In genomic region chr11:1398506-1399235, GRCh38 we compare ENCODE assay signal across 17 cellular contexts. TPM values are rescaled to one million over a fixed set of nuclear protein-coding genes. Genes with fewer than 3 reads are reported as not detected.
"Had no signal": no experiment of that assay in that cellular context is flagged by ENCODE, and none has a peak within 500 bp of the region (broad histone marks: within the 10 kb centered on the region; RNA-seq: fewer than 3 reads in every experiment).

No MANE protein-coding gene starts in this region.

- H3K4me1 ChIP-seq: esophagus squamous epithelium, gastroesophageal sphincter, right lobe of liver had no signal

- H3K27ac ChIP-seq: esophagus squamous epithelium, gastroesophageal sphincter, ovary, right lobe of liver had no signal

- H3K4me3 Mint-ChIP-seq: central memory CD8-positive, alpha-beta T cell; dendritic cell treated with granulocyte-macrophage colony-stimulating factor and Interleukin-4, amounts not matched to agents 40 ng/mL and 50 ng/mL, for 4 days; immature natural killer cell; naive thymus-derived CD4-positive, alpha-beta T cell; neural crest cell; stimulated activated memory B cell treated with anti-CD40 and anti-IgM and Interleukin-4, amounts not matched to agents 10 μg/mL and 1 μg/mL and 100 μg/mL, for 72 hours; stimulated activated naive CD8-positive, alpha-beta T cell treated with anti-CD3 and anti-CD28 coated beads, Interleukin-15, Interleukin-2, amounts not matched to agents 100 ng/mL and 50 ng/mL, for 24 hours; type B pancreatic cell had no signal

- H3K9me3 ChIP-seq: esophagus squamous epithelium, gastroesophageal sphincter, ovary, right lobe of liver had no signal

- H3K9me3 Mint-ChIP-seq: central memory CD8-positive, alpha-beta T cell; dendritic cell treated with granulocyte-macrophage colony-stimulating factor and Interleukin-4, amounts not matched to agents 40 ng/mL and 50 ng/mL, for 4 days; immature natural killer cell; naive thymus-derived CD4-positive, alpha-beta T cell; neural crest cell; stimulated activated memory B cell treated with anti-CD40 and anti-IgM and Interleukin-4, amounts not matched to agents 10 μg/mL and 1 μg/mL and 100 μg/mL, for 72 hours; stimulated activated naive CD8-positive, alpha-beta T cell treated with anti-CD3 and anti-CD28 coated beads, Interleukin-15, Interleukin-2, amounts not matched to agents 100 ng/mL and 50 ng/mL, for 24 hours; type B pancreatic cell had no signal

- H3K36me3 Mint-ChIP-seq: immature natural killer cell; naive thymus-derived CD4-positive, alpha-beta T cell; stimulated activated memory B cell treated with anti-CD40 and anti-IgM and Interleukin-4, amounts not matched to agents 10 μg/mL and 1 μg/mL and 100 μg/mL, for 72 hours; type B pancreatic cell had no signal

- H3K4me1 Mint-ChIP-seq: central memory CD8-positive, alpha-beta T cell; immature natural killer cell; naive thymus-derived CD4-positive, alpha-beta T cell; neural crest cell; stimulated activated memory B cell treated with anti-CD40 and anti-IgM and Interleukin-4, amounts not matched to agents 10 μg/mL and 1 μg/mL and 100 μg/mL, for 72 hours had no signal

- ATAC-seq: gastroesophageal sphincter; left colon; naive thymus-derived CD4-positive, alpha-beta T cell; right lobe of liver; stimulated activated memory B cell treated with anti-CD40 and anti-IgM and Interleukin-4, amounts not matched to agents 10 μg/mL and 1 μg/mL and 100 μg/mL, for 72 hours had no signal

- DNase-seq: esophagus squamous epithelium; foreskin fibroblast; immature natural killer cell; left colon; mammary epithelial cell; naive thymus-derived CD4-positive, alpha-beta T cell; right lobe of liver; stimulated activated CD4-positive, alpha-beta T cell treated with anti-CD3 and anti-CD28 coated beads, Interleukin-1b, Interleukin-23, amount 100 ng/mL, for 48 hours; stimulated activated CD4-positive, alpha-beta T cell treated with anti-CD3 and anti-CD28 coated beads, Interleukin-4, amount 100 ng/mL, for 24 hours had no signal

- H3K4me3 ChIP-seq: esophagus squamous epithelium, gastroesophageal sphincter, ovary, right lobe of liver had no signal

- H3K27me3 ChIP-seq: ovary, right lobe of liver had no signal

- H3K27me3 Mint-ChIP-seq: stimulated activated naive CD8-positive, alpha-beta T cell treated with anti-CD3 and anti-CD28 coated beads, Interleukin-15, Interleukin-2, amounts not matched to agents 100 ng/mL and 50 ng/mL, for 24 hours; type B pancreatic cell had no signal

- H3K36me3 ChIP-seq: esophagus squamous epithelium, gastroesophageal sphincter, ovary, right lobe of liver had no signal

- H3K27ac Mint-ChIP-seq: dendritic cell treated with granulocyte-macrophage colony-stimulating factor and Interleukin-4, amounts not matched to agents 40 ng/mL and 50 ng/mL, for 4 days; immature natural killer cell; naive thymus-derived CD4-positive, alpha-beta T cell; stimulated activated memory B cell treated with anti-CD40 and anti-IgM and Interleukin-4, amounts not matched to agents 10 μg/mL and 1 μg/mL and 100 μg/mL, for 72 hours; stimulated activated naive CD8-positive, alpha-beta T cell treated with anti-CD3 and anti-CD28 coated beads, Interleukin-15, Interleukin-2, amounts not matched to agents 100 ng/mL and 50 ng/mL, for 24 hours; type B pancreatic cell had no signal

RNA-seq across cellular contexts. Expression of gene BRSK2, which starts 8.9 kb away (rescaled TPM):
- polyA plus RNA-seq: naive thymus-derived CD4-positive, alpha-beta T cell had no signal
